ENCODE assay signal across 32 cellular contexts in genomic region chrX:5674036-5674435, GRCh38.
"Had no signal": no experiment of that assay in that cellular context is flagged by ENCODE, and none has a peak within 500 bp of the region (broad histone marks: within the 10 kb centered on the region; RNA-seq: fewer than 3 reads in every experiment).

No MANE protein-coding gene starts in this region.

- H3K27ac ChIP-seq: adrenal gland, ascending aorta, body of pancreas, brain microvascular endothelial cell, breast epithelium, cardiac muscle cell had no signal

- H3K4me1 ChIP-seq: adrenal gland, ascending aorta, body of pancreas, breast epithelium had no signal

- H3K4me3 ChIP-seq: adrenal gland, ascending aorta, body of pancreas, breast epithelium, cardiac muscle cell had no signal

- DNase-seq: activated effector memory CD4-positive, alpha-beta T cell treated with anti-CD3 and anti-CD28 coated beads, Interleukin-2, amount 50 U/mL, for 16 hours; activated effector memory CD4-positive, alpha-beta T cell treated with Interleukin-2 at 50 U/mL for 16 hours; activated gamma-delta T cell; activated gamma-delta T cell treated with Interleukin-2 at 50 U/mL for 16 hours; activated naive CD4-positive, alpha-beta T cell; activated naive CD4-positive, alpha-beta T cell treated with anti-CD3 and anti-CD28 coated beads for 36 hours; activated naive CD4-positive, alpha-beta T cell treated with anti-CD3 and anti-CD28 coated beads, Interleukin-2, amount 10 ng/mL, durations not matched to agents 7 days and 5 days; activated naive CD4-positive, alpha-beta T cell treated with anti-CD3 and anti-CD28 coated beads, Interleukin-2, amount 50 U/mL, for 16 hours; activated naive CD4-positive, alpha-beta T cell treated with Interleukin-2 at 50 U/mL for 16 hours; activated naive CD8-positive, alpha-beta T cell treated with anti-CD3 and anti-CD28 coated beads for 36 hours; activated naive CD8-positive, alpha-beta T cell treated with anti-CD3 and anti-CD28 coated beads, Interleukin-2, amount 10 ng/mL, durations not matched to agents 7 days and 5 days; activated naive CD8-positive, alpha-beta T cell treated with anti-CD3 and anti-CD28 coated beads, Interleukin-2, amount 50 U/mL, for 24 hours; activated T-cell treated with anti-CD3 and anti-CD28 coated beads, Interleukin-2, amount 50 U/mL, for 4 hours; activated T-cell treated with anti-CD3 and anti-CD28 coated beads, Interleukin-2, amount 50 U/mL, for 48 hours; activated T-cell treated with anti-CD3 and anti-CD28 coated beads, Interleukin-2, amount 50 U/mL, for 72 hours; adrenal gland; amniotic stem cell; amygdala; anterior cingulate cortex; aorta; body of pancreas; brain microvascular endothelial cell; caudate nucleus; central memory CD4-positive, alpha-beta T cell; cerebellar nuclear complex had no signal

- H3K27me3 ChIP-seq: adrenal gland, ascending aorta, body of pancreas, brain microvascular endothelial cell, breast epithelium, cardiac muscle cell had no signal

- H3K36me3 ChIP-seq: adrenal gland, ascending aorta, brain microvascular endothelial cell, breast epithelium, cardiac muscle cell had no signal

- FAIRE-seq: astrocyte, bronchial epithelial cell had no signal

- H3K9me3 ChIP-seq: adrenal gland, ascending aorta, body of pancreas had no signal

- ATAC-seq: activated naive CD4-positive, alpha-beta T cell treated with anti-CD3 and anti-CD28 coated beads, Interleukin-2, amount 50 U/mL, for 72 hours; activated naive CD8-positive, alpha-beta T cell treated with anti-CD3 and anti-CD28 coated beads, Interleukin-2, amount 50 U/mL, for 24 hours; activated T-cell treated with anti-CD3 and anti-CD28 coated beads, Interleukin-2, amount 50 U/mL, for 4 hours; activated T-cell treated with anti-CD3 and anti-CD28 coated beads, Interleukin-2, amount 50 U/mL, for 72 hours; activated T-helper 17 cell treated with anti-CD3 and anti-CD28 coated beads, Interleukin-2, amount 50 U/mL, for 72 hours; body of pancreas had no signal
